1 cellular context compared by ENCODE assay signal in the genomic region with DNA sequence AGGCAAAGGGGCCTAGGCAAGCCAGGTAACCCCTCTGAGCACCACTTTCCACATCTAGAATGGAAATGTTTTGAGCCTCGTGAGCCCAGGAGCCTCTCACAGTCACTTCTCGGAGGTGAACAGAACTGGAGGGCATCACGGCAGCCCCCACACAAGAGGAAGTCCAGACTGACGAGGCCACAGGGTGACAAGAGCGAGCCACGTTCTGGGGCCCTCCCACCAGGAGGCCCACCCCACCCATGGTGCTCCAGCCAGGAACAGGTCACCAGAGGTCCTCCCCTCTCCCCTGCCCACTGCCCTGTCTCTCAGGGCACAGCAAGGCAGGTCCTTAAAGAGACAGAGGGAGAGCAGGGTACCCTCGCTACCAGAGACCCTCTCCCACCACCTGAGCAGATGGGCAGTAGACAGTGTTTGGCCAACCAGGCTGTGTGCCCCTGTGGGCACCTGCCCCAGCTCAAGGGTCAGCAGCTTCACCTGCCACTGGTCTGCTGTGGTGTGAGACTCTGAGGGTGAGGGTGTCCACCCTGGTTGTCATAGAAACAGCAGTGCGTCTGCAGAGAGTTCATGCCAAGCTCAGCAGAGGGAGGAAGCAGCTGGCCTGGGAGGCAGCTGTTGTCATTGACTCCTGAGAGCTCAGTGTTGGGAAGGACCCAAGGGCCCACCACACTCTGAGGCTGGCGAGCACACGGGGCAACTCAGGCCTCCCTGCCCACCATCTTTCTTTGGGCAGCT.
TF ChIP-seq lines count a peak whose summit lies in the region.

No MANE protein-coding gene starts in this region.

TF ChIP-seq in K562, 482 proteins besides CTCF, POLR2A, EP300 and RAD21 (continues in another document):
- TF ChIP-seq TOE1 (IDR thresholded peaks at IDR 0.05; ENCODE audit: borderline replicate concordance) = no peak
- no peak for TF ChIP-seq TOE1 (CRISPR knock-in tag; IDR thresholded peaks at IDR 0.05; ENCODE audit: borderline replicate concordance, low read depth)
- TF ChIP-seq, protein P1, sequence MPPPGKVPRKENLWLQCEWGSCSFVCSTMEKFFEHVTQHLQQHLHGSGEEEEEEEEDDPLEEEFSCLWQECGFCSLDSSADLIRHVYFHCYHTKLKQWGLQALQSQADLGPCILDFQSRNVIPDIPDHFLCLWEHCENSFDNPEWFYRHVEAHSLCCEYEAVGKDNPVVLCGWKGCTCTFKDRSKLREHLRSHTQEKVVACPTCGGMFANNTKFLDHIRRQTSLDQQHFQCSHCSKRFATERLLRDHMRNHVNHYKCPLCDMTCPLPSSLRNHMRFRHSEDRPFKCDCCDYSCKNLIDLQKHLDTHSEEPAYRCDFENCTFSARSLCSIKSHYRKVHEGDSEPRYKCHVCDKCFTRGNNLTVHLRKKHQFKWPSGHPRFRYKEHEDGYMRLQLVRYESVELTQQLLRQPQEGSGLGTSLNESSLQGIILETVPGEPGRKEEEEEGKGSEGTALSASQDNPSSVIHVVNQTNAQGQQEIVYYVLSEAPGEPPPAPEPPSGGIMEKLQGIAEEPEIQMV (tag; conservative IDR thresholded peaks at IDR 0.05; ENCODE audit: low read depth) = no peak
- no peak for TF ChIP-seq HDAC6 (IDR thresholded peaks at IDR 0.05; ENCODE audit: low read depth, low read length)
- no peak for TF ChIP-seq NRF1 (conservative IDR thresholded peaks at IDR 0.05 in 1 of 2, IDR thresholded peaks at IDR 0.05 in 1 of 2)
- TF ChIP-seq TRIM24 (IDR thresholded peaks at IDR 0.05) = no peak
- no peak for TF ChIP-seq HDAC1 (IDR thresholded peaks at IDR 0.05)
- no peak for TF ChIP-seq ZNF586 (CRISPR knock-in tag; conservative IDR thresholded peaks at IDR 0.05)
- TF ChIP-seq PTBP1 (IDR thresholded peaks at IDR 0.05; ENCODE audit: low read depth, low read length) = no peak
- TF ChIP-seq SIN3A (IDR thresholded peaks at IDR 0.05; ENCODE audit: borderline replicate concordance in 2 of 2, control insufficient read depth in 1 of 2, low read depth in 2 of 2, low read length in 2 of 2) = 0 out of 4 replicates have a peak, but pooled peaks of 1 of the 2 experiments have one; percentile 16
- 0 out of 2 replicates have a peak, but pooled peaks have one; percentile 7 for TF ChIP-seq KLF13 (tag; IDR thresholded peaks at IDR 0.05; ENCODE audit: borderline replicate concordance, low read depth)
- TF ChIP-seq, protein P2, sequence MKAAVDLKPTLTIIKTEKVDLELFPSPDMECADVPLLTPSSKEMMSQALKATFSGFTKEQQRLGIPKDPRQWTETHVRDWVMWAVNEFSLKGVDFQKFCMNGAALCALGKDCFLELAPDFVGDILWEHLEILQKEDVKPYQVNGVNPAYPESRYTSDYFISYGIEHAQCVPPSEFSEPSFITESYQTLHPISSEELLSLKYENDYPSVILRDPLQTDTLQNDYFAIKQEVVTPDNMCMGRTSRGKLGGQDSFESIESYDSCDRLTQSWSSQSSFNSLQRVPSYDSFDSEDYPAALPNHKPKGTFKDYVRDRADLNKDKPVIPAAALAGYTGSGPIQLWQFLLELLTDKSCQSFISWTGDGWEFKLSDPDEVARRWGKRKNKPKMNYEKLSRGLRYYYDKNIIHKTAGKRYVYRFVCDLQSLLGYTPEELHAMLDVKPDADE (conservative IDR thresholded peaks at IDR 0.05; ENCODE audit: control insufficient read depth, low read depth, low read length) = no peak
- TF ChIP-seq, protein P3, sequence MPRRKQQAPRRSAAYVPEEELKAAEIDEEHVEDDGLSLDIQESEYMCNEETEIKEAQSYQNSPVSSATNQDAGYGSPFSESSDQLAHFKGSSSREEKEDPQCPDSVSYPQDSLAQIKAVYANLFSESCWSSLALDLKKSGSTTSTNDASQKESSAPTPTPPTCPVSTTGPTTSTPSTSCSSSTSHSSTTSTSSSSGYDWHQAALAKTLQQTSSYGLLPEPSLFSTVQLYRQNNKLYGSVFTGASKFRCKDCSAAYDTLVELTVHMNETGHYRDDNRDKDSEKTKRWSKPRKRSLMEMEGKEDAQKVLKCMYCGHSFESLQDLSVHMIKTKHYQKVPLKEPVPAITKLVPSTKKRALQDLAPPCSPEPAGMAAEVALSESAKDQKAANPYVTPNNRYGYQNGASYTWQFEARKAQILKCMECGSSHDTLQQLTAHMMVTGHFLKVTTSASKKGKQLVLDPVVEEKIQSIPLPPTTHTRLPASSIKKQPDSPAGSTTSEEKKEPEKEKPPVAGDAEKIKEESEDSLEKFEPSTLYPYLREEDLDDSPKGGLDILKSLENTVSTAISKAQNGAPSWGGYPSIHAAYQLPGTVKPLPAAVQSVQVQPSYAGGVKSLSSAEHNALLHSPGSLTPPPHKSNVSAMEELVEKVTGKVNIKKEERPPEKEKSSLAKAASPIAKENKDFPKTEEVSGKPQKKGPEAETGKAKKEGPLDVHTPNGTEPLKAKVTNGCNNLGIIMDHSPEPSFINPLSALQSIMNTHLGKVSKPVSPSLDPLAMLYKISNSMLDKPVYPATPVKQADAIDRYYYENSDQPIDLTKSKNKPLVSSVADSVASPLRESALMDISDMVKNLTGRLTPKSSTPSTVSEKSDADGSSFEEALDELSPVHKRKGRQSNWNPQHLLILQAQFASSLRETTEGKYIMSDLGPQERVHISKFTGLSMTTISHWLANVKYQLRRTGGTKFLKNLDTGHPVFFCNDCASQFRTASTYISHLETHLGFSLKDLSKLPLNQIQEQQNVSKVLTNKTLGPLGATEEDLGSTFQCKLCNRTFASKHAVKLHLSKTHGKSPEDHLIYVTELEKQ (CRISPR knock-in tag; IDR thresholded peaks at IDR 0.05) = no peak
- TF ChIP-seq ZNF668 (CRISPR knock-in tag; IDR thresholded peaks at IDR 0.05) = no peak
- TF ChIP-seq, protein P4, sequence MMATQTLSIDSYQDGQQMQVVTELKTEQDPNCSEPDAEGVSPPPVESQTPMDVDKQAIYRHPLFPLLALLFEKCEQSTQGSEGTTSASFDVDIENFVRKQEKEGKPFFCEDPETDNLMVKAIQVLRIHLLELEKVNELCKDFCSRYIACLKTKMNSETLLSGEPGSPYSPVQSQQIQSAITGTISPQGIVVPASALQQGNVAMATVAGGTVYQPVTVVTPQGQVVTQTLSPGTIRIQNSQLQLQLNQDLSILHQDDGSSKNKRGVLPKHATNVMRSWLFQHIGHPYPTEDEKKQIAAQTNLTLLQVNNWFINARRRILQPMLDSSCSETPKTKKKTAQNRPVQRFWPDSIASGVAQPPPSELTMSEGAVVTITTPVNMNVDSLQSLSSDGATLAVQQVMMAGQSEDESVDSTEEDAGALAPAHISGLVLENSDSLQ (IDR thresholded peaks at IDR 0.05) = no peak
- TF ChIP-seq, protein P5, sequence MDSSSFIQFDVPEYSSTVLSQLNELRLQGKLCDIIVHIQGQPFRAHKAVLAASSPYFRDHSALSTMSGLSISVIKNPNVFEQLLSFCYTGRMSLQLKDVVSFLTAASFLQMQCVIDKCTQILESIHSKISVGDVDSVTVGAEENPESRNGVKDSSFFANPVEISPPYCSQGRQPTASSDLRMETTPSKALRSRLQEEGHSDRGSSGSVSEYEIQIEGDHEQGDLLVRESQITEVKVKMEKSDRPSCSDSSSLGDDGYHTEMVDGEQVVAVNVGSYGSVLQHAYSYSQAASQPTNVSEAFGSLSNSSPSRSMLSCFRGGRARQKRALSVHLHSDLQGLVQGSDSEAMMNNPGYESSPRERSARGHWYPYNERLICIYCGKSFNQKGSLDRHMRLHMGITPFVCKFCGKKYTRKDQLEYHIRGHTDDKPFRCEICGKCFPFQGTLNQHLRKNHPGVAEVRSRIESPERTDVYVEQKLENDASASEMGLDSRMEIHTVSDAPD (CRISPR knock-in tag; IDR thresholded peaks at IDR 0.05) = no peak
- no peak for TF ChIP-seq DMBX1 (CRISPR knock-in tag; IDR thresholded peaks at IDR 0.05; ENCODE audit: borderline replicate concordance)
- TF ChIP-seq HSF4 (CRISPR knock-in tag; IDR thresholded peaks at IDR 0.05; ENCODE audit: borderline replicate concordance) = no peak
- no peak for TF ChIP-seq NR2C2 (CRISPR knock-in tag; IDR thresholded peaks at IDR 0.05)
- TF ChIP-seq NR2C2 (tag; IDR thresholded peaks at IDR 0.05) = no peak
- no peak for TF ChIP-seq NCOA6 (IDR thresholded peaks at IDR 0.05)
- TF ChIP-seq, protein P6, sequence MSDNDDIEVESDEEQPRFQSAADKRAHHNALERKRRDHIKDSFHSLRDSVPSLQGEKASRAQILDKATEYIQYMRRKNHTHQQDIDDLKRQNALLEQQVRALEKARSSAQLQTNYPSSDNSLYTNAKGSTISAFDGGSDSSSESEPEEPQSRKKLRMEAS (CRISPR knock-in tag; IDR thresholded peaks at IDR 0.05) = no peak
- TF ChIP-seq, protein P7, sequence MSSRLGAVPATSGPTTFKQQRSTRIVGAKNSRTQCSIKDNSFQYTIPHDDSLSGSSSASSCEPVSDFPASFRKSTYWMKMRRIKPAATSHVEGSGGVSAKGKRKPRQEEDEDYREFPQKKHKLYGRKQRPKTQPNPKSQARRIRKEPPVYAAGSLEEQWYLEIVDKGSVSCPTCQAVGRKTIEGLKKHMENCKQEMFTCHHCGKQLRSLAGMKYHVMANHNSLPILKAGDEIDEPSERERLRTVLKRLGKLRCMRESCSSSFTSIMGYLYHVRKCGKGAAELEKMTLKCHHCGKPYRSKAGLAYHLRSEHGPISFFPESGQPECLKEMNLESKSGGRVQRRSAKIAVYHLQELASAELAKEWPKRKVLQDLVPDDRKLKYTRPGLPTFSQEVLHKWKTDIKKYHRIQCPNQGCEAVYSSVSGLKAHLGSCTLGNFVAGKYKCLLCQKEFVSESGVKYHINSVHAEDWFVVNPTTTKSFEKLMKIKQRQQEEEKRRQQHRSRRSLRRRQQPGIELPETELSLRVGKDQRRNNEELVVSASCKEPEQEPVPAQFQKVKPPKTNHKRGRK (tag; IDR thresholded peaks at IDR 0.05) = no peak
- TF ChIP-seq YY1 (IDR thresholded peaks at IDR 0.05; ENCODE audit: borderline replicate concordance in 1 of 3, control insufficient read depth in 1 of 3, extremely low read depth in 1 of 3, insufficient read depth in 3 of 3, insufficient read length in 1 of 3, insufficient replicate concordance in 2 of 3, low read depth in 1 of 3, low read length in 2 of 3) = peak in 1 of 3 experiments; percentile 6
- TF ChIP-seq IFI16 (CRISPR knock-in tag; IDR thresholded peaks at IDR 0.05) = no peak
- no peak for TF ChIP-seq SP1 (CRISPR knock-in tag; IDR thresholded peaks at IDR 0.05)
- TF ChIP-seq POU5F1 (IDR thresholded peaks at IDR 0.05; ENCODE audit: borderline replicate concordance, low read depth, low read length, partially characterized antibody) = no peak
- TF ChIP-seq, protein P8, sequence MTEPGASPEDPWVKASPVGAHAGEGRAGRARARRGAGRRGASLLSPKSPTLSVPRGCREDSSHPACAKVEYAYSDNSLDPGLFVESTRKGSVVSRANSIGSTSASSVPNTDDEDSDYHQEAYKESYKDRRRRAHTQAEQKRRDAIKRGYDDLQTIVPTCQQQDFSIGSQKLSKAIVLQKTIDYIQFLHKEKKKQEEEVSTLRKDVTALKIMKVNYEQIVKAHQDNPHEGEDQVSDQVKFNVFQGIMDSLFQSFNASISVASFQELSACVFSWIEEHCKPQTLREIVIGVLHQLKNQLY (CRISPR knock-in tag; conservative IDR thresholded peaks at IDR 0.05) = peak in 1 of 2 experiments; percentile 26; a peak in 1 of 4 replicates
- TF ChIP-seq TEAD2 (tag; IDR thresholded peaks at IDR 0.05) = no peak
- TF ChIP-seq PHF8 (IDR thresholded peaks at IDR 0.05; ENCODE audit: borderline replicate concordance, low read length) = no peak
- TF ChIP-seq MXI1 (IDR thresholded peaks at IDR 0.05; ENCODE audit: low read depth, low read length) = no peak
- peak; percentile 25 for TF ChIP-seq SP2 (IDR thresholded peaks at IDR 0.05; ENCODE audit: extremely low read depth, low read depth, low read length, poor library complexity, severe bottlenecking)
- no peak for TF ChIP-seq ZEB2 (IDR thresholded peaks at IDR 0.05)
- TF ChIP-seq ZNF316 (IDR thresholded peaks at IDR 0.05) = no peak
- TF ChIP-seq, protein P9, sequence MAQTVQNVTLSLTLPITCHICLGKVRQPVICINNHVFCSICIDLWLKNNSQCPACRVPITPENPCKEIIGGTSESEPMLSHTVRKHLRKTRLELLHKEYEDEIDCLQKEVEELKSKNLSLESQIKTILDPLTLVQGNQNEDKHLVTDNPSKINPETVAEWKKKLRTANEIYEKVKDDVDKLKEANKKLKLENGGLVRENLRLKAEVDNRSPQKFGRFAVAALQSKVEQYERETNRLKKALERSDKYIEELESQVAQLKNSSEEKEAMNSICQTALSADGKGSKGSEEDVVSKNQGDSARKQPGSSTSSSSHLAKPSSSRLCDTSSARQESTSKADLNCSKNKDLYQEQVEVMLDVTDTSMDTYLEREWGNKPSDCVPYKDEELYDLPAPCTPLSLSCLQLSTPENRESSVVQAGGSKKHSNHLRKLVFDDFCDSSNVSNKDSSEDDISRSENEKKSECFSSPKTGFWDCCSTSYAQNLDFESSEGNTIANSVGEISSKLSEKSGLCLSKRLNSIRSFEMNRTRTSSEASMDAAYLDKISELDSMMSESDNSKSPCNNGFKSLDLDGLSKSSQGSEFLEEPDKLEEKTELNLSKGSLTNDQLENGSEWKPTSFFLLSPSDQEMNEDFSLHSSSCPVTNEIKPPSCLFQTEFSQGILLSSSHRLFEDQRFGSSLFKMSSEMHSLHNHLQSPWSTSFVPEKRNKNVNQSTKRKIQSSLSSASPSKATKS (CRISPR knock-in tag; IDR thresholded peaks at IDR 0.05) = no peak
- TF ChIP-seq, protein P10, sequence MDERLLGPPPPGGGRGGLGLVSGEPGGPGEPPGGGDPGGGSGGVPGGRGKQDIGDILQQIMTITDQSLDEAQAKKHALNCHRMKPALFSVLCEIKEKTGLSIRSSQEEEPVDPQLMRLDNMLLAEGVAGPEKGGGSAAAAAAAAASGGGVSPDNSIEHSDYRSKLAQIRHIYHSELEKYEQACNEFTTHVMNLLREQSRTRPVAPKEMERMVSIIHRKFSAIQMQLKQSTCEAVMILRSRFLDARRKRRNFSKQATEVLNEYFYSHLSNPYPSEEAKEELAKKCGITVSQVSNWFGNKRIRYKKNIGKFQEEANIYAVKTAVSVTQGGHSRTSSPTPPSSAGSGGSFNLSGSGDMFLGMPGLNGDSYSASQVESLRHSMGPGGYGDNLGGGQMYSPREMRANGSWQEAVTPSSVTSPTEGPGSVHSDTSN (CRISPR knock-in tag; IDR thresholded peaks at IDR 0.05; ENCODE audit: low read depth) = 0 out of 2 replicates have a peak, but pooled peaks have one; percentile 16
- TF ChIP-seq, protein P10 (tag; conservative IDR thresholded peaks at IDR 0.05; ENCODE audit: low read depth) = no peak
